ENCODE assay signal across 21 cellular contexts in the genomic region with DNA sequence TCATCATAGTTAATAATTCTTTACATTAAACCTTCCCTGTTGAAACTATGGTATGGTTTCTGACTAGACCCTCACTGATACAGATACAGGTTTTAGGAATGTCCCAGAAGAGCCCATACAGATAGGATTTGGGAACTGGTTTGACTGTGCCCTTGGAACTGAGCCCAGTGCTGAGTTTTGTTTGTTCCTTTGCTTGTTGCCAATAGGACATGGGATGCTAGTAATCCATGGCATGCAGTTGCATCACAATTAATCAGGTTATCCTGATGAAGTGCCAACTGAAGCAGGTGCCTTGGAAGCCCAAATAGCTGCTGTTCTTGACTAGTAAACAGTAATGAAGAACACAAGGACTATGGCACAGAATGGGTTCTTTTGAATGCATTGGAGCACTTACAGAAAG.
"Had no signal": no experiment of that assay in that cellular context is flagged by ENCODE, and none has a peak within 500 bp of the region (broad histone marks: within the 10 kb centered on the region; RNA-seq: fewer than 3 reads in every experiment).

No MANE protein-coding gene starts in this region.

- H3K4me1 ChIP-seq: left lung, testis, upper lobe of left lung had no signal

- H3K4me1 Mint-ChIP-seq: activated CD4-positive, alpha-beta memory T cell treated with anti-CD3 and anti-CD28 coated beads, Interleukin-2, amount 10 ng/mL, durations not matched to agents 7 days and 5 days; brain; central memory CD8-positive, alpha-beta T cell; nephron had no signal

- H3K27me3 Mint-ChIP-seq: brain had no signal

- H3K27ac ChIP-seq: coronary artery, gastroesophageal sphincter, left lung, spleen, stomach, testis, upper lobe of left lung had no signal

- H3K36me3 ChIP-seq: gastroesophageal sphincter, left lung, spleen, stomach, upper lobe of left lung had no signal

- H3K4me3 Mint-ChIP-seq: activated CD4-positive, alpha-beta memory T cell treated with anti-CD3 and anti-CD28 coated beads, Interleukin-2, amount 10 ng/mL, durations not matched to agents 7 days and 5 days; activated naive CD8-positive, alpha-beta T cell; activated T-cell treated with anti-CD3 and anti-CD28 coated beads, Interleukin-2, amount 50 U/mL, for 24 hours; brain; central memory CD8-positive, alpha-beta T cell; nephron; T-helper 1 cell treated with Interleukin-12 subunit alpha and Interleukin-12 subunit beta and Interleukin-4 antibody, amounts not matched to agents 30 μg/mL and 1 μg/mL, for 36 hours had no signal

- H3K9me3 Mint-ChIP-seq: activated CD4-positive, alpha-beta memory T cell treated with anti-CD3 and anti-CD28 coated beads, Interleukin-2, amount 10 ng/mL, durations not matched to agents 7 days and 5 days; central memory CD8-positive, alpha-beta T cell had no signal

- H3K27me3 ChIP-seq: gastroesophageal sphincter, left lung, spleen, stomach, testis, upper lobe of left lung had no signal

- ATAC-seq: gastroesophageal sphincter, left lung, sciatic nerve had no signal

- H3K27ac Mint-ChIP-seq: activated CD4-positive, alpha-beta memory T cell treated with anti-CD3 and anti-CD28 coated beads, Interleukin-2, amount 10 ng/mL, durations not matched to agents 7 days and 5 days; activated naive CD8-positive, alpha-beta T cell; activated T-cell treated with anti-CD3 and anti-CD28 coated beads, Interleukin-2, amount 50 U/mL, for 24 hours; brain; nephron; T-helper 1 cell treated with Interleukin-12 subunit alpha and Interleukin-12 subunit beta and Interleukin-4 antibody, amounts not matched to agents 30 μg/mL and 1 μg/mL, for 36 hours had no signal

- H3K4me3 ChIP-seq: coronary artery, gastroesophageal sphincter, left lung, spleen, stomach, testis, upper lobe of left lung had no signal

- H3K9me3 ChIP-seq: gastroesophageal sphincter, testis had no signal

- DNase-seq: activated CD4-positive, alpha-beta memory T cell treated with anti-CD3 and anti-CD28 coated beads, Interleukin-2, amount 10 ng/mL, durations not matched to agents 7 days and 5 days; activated CD4-positive, alpha-beta T cell treated with anti-CD3 and anti-CD28 coated beads for 4 hours; activated effector memory CD4-positive, alpha-beta T cell treated with anti-CD3 and anti-CD28 coated beads, Interleukin-2, amount 50 U/mL, for 16 hours; activated T-cell treated with anti-CD3 and anti-CD28 coated beads, Interleukin-2, amount 50 U/mL, for 24 hours; amygdala; islet precursor cell; mesenchymal stem cell; nucleus accumbens; spleen; stomach; testis; upper lobe of left lung had no signal
